Comparison of ENCODE assay signal across 28 cellular contexts in genomic region chr2:127130421-127130820, GRCh38.
"Had no signal": no experiment of that assay in that cellular context is flagged by ENCODE, and none has a peak within 500 bp of the region (broad histone marks: within the 10 kb centered on the region; RNA-seq: fewer than 3 reads in every experiment).

No MANE protein-coding gene starts in this region.

- H3K4me1 Mint-ChIP-seq: activated CD4-positive, alpha-beta T cell treated with anti-CD3 and anti-CD28 coated beads for 36 hours had no signal

- H3K27ac Mint-ChIP-seq: activated CD4-positive, alpha-beta T cell treated with anti-CD3 and anti-CD28 coated beads for 36 hours; activated CD8-positive, alpha-beta memory T cell treated with anti-CD3 and anti-CD28 coated beads, Interleukin-2, amount 10 ng/mL, durations not matched to agents 7 days and 5 days; activated CD8-positive, alpha-beta T cell treated with anti-CD3 and anti-CD28 coated beads, Interleukin-2, amount 10 ng/mL, durations not matched to agents 7 days and 5 days; activated naive CD8-positive, alpha-beta T cell; activated T-cell treated with anti-CD3 and anti-CD28 coated beads, Interleukin-2, amount 50 U/mL, for 72 hours; natural killer cell treated with Interleukin-12 subunit alpha and Interleukin-12 subunit beta and Interleukin-15 and Interleukin-18, amount 100 ng/mL, for 72 hours; progenitor cell of endocrine pancreas; T-helper 2 cell treated with Interferon-gamma antibody and Interleukin-4, amounts not matched to agents 5 μg/mL and 100 μg/mL, for 36 hours had no signal

- H3K9me3 Mint-ChIP-seq: activated T-cell treated with anti-CD3 and anti-CD28 coated beads, Interleukin-2, amount 50 U/mL, for 72 hours; effector memory CD8-positive, alpha-beta T cell; natural killer cell treated with Interleukin-12 subunit alpha and Interleukin-12 subunit beta and Interleukin-15 and Interleukin-18, amount 100 ng/mL, for 72 hours; T-helper 2 cell treated with Interferon-gamma antibody and Interleukin-4, amounts not matched to agents 5 μg/mL and 100 μg/mL, for 36 hours had no signal

- H3K36me3 ChIP-seq: cardiac muscle cell, left ventricle myocardium inferior, sigmoid colon, suprapubic skin, tibial artery had no signal

- H3K4me2 ChIP-seq: smooth muscle cell had no signal

- DNase-seq: activated CD4-positive, alpha-beta T cell treated with anti-CD3 and anti-CD28 coated beads for 36 hours; activated CD4-positive, CD25-positive, alpha-beta regulatory T cell; activated CD8-positive, alpha-beta memory T cell treated with anti-CD3 and anti-CD28 coated beads, Interleukin-2, amount 10 ng/mL, durations not matched to agents 7 days and 5 days; activated CD8-positive, alpha-beta T cell treated with anti-CD3 and anti-CD28 coated beads, Interleukin-2, amount 10 ng/mL, durations not matched to agents 7 days and 5 days; activated naive CD4-positive, alpha-beta T cell; activated T-cell treated with anti-CD3 and anti-CD28 coated beads, Interleukin-2, amount 50 U/mL, for 72 hours; anterior cingulate cortex; cerebellar nuclear complex; cortex of kidney; effector memory CD8-positive, alpha-beta T cell; foreskin melanocyte; islet precursor cell; left ventricle myocardium inferior; mucosa of descending colon; sigmoid colon; stimulated activated CD4-positive, alpha-beta T cell treated with anti-CD3 and anti-CD28 coated beads, Interleukin-15, amount 100 ng/mL, for 24 hours; stimulated activated CD4-positive, alpha-beta T cell treated with anti-CD3 and anti-CD28 coated beads, Interleukin-2, amount 100 ng/mL, for 24 hours; stimulated activated naive CD4-positive, alpha-beta T cell; T-helper 1 cell; tibial artery had no signal

- H3K36me3 Mint-ChIP-seq: activated CD8-positive, alpha-beta memory T cell treated with anti-CD3 and anti-CD28 coated beads, Interleukin-2, amount 10 ng/mL, durations not matched to agents 7 days and 5 days; natural killer cell treated with Interleukin-12 subunit alpha and Interleukin-12 subunit beta and Interleukin-15 and Interleukin-18, amount 100 ng/mL, for 72 hours had no signal

- H3K4me1 ChIP-seq: left ventricle myocardium inferior, sigmoid colon, suprapubic skin, tibial artery had no signal

- H3K27ac ChIP-seq: cardiac muscle cell, left ventricle myocardium inferior, sigmoid colon, suprapubic skin, tibial artery had no signal

- H3K9me3 ChIP-seq: left ventricle myocardium inferior, mucosa of descending colon, sigmoid colon, suprapubic skin, tibial artery had no signal

- H3K27me3 ChIP-seq: cardiac muscle cell, sigmoid colon, suprapubic skin, tibial artery had no signal

- H3K4me3 Mint-ChIP-seq: activated CD4-positive, alpha-beta T cell treated with anti-CD3 and anti-CD28 coated beads for 36 hours; activated CD8-positive, alpha-beta memory T cell treated with anti-CD3 and anti-CD28 coated beads, Interleukin-2, amount 10 ng/mL, durations not matched to agents 7 days and 5 days; activated CD8-positive, alpha-beta T cell treated with anti-CD3 and anti-CD28 coated beads, Interleukin-2, amount 10 ng/mL, durations not matched to agents 7 days and 5 days; activated naive CD8-positive, alpha-beta T cell; activated T-cell treated with anti-CD3 and anti-CD28 coated beads, Interleukin-2, amount 50 U/mL, for 72 hours; effector memory CD8-positive, alpha-beta T cell; natural killer cell treated with Interleukin-12 subunit alpha and Interleukin-12 subunit beta and Interleukin-15 and Interleukin-18, amount 100 ng/mL, for 72 hours; T-helper 2 cell treated with Interferon-gamma antibody and Interleukin-4, amounts not matched to agents 5 μg/mL and 100 μg/mL, for 36 hours had no signal

- H3K4me3 ChIP-seq: cardiac muscle cell, left ventricle myocardium inferior, lung, mucosa of descending colon, sigmoid colon, smooth muscle cell, suprapubic skin, tibial artery had no signal

- H3K27me3 Mint-ChIP-seq: activated CD4-positive, alpha-beta T cell treated with anti-CD3 and anti-CD28 coated beads for 36 hours; activated naive CD8-positive, alpha-beta T cell; effector memory CD8-positive, alpha-beta T cell; progenitor cell of endocrine pancreas had no signal
